ENCODE assay signal across 2 cellular contexts in the genomic region with DNA sequence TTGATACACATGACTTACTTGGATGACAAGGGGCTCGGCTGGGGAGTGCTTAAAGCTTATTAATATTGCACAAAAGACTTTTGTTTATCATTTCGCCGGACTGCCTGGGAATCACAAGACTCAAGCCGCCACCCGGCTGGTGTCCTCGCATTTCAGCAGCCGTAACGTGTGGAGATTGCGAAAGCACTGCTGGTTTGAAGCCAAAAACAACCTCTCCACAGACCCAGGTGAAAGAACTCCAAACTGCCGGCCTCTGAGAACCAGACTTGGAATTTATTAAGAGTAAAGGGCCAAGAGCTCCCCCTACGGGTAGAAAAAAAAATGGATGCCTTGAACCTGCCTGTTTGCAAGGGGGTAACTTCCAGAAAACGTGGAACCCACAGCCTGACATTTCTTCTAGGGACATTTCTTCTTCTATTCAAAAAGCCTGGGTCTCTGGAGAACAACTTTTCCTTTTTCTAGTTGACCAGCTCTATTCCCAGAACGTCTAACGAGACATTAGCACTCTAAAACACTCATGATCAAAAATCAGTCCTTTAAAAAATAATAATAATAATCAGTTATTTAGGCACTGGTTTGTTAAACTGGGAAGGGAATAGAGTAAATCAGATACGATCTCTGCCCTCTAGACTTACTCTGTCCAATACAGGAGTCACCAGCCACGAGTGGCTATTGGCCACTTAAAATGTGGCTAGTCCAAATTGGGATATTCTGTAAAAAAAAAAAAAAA.
TF ChIP-seq lines count a peak whose summit lies in the region.

No MANE protein-coding gene starts in this region.

TF ChIP-seq in GM23338, 12 proteins besides CTCF, POLR2A, EP300 and RAD21:
- TF ChIP-seq, protein P1, sequence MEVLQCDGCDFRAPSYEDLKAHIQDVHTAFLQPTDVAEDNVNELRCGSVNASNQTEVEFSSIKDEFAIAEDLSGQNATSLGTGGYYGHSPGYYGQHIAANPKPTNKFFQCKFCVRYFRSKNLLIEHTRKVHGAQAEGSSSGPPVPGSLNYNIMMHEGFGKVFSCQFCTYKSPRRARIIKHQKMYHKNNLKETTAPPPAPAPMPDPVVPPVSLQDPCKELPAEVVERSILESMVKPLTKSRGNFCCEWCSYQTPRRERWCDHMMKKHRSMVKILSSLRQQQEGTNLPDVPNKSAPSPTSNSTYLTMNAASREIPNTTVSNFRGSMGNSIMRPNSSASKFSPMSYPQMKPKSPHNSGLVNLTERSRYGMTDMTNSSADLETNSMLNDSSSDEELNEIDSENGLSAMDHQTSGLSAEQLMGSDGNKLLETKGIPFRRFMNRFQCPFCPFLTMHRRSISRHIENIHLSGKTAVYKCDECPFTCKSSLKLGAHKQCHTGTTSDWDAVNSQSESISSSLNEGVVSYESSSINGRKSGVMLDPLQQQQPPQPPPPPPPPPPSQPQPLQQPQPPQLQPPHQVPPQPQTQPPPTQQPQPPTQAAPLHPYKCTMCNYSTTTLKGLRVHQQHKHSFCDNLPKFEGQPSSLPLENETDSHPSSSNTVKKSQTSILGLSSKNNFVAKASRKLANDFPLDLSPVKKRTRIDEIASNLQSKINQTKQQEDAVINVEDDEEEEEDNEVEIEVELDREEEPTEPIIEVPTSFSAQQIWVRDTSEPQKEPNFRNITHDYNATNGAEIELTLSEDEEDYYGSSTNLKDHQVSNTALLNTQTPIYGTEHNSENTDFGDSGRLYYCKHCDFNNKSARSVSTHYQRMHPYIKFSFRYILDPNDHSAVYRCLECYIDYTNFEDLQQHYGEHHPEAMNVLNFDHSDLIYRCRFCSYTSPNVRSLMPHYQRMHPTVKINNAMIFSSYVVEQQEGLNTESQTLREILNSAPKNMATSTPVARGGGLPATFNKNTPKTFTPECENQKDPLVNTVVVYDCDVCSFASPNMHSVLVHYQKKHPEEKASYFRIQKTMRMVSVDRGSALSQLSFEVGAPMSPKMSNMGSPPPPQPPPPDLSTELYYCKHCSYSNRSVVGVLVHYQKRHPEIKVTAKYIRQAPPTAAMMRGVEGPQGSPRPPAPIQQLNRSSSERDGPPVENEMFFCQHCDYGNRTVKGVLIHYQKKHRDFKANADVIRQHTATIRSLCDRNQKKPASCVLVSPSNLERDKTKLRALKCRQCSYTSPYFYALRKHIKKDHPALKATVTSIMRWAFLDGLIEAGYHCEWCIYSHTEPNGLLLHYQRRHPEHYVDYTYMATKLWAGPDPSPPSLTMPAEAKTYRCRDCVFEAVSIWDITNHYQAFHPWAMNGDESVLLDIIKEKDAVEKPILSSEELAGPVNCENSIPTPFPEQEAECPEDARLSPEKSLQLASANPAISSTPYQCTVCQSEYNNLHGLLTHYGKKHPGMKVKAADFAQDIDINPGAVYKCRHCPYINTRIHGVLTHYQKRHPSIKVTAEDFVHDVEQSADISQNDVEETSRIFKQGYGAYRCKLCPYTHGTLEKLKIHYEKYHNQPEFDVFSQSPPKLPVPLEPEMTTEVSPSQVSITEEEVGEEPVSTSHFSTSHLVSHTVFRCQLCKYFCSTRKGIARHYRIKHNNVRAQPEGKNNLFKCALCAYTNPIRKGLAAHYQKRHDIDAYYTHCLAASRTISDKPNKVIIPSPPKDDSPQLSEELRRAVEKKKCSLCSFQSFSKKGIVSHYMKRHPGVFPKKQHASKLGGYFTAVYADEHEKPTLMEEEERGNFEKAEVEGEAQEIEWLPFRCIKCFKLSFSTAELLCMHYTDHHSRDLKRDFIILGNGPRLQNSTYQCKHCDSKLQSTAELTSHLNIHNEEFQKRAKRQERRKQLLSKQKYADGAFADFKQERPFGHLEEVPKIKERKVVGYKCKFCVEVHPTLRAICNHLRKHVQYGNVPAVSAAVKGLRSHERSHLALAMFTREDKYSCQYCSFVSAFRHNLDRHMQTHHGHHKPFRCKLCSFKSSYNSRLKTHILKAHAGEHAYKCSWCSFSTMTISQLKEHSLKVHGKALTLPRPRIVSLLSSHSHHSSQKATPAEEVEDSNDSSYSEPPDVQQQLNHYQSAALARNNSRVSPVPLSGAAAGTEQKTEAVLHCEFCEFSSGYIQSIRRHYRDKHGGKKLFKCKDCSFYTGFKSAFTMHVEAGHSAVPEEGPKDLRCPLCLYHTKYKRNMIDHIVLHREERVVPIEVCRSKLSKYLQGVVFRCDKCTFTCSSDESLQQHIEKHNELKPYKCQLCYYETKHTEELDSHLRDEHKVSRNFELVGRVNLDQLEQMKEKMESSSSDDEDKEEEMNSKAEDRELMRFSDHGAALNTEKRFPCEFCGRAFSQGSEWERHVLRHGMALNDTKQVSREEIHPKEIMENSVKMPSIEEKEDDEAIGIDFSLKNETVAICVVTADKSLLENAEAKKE (CRISPR knock-in tag; IDR thresholded peaks at IDR 0.05): peak; percentile 22; the same call in 1 of the 2 replicates
- TF ChIP-seq NANOG (IDR thresholded peaks at IDR 0.05; ENCODE audit: borderline replicate concordance): no peak

TF ChIP-seq in H1, 55 proteins besides CTCF, POLR2A, EP300 and RAD21:
- TF ChIP-seq CEBPB (IDR thresholded peaks at IDR 0.05; ENCODE audit: low read depth, low read length) (peak; percentile 98), TEAD4 (IDR thresholded peaks at IDR 0.05; ENCODE audit: low read depth, low read length) (peak; percentile 32; the same call in 1 of the 2 replicates)
- TF ChIP-seq, protein P2, sequence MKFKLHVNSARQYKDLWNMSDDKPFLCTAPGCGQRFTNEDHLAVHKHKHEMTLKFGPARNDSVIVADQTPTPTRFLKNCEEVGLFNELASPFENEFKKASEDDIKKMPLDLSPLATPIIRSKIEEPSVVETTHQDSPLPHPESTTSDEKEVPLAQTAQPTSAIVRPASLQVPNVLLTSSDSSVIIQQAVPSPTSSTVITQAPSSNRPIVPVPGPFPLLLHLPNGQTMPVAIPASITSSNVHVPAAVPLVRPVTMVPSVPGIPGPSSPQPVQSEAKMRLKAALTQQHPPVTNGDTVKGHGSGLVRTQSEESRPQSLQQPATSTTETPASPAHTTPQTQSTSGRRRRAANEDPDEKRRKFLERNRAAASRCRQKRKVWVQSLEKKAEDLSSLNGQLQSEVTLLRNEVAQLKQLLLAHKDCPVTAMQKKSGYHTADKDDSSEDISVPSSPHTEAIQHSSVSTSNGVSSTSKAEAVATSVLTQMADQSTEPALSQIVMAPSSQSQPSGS (IDR thresholded peaks at IDR 0.05; ENCODE audit: low read length): no peak
TF ChIP-seq in H1: peak in this region for 2.
